ENCODE assay signal across 8 cellular contexts in the genomic region with DNA sequence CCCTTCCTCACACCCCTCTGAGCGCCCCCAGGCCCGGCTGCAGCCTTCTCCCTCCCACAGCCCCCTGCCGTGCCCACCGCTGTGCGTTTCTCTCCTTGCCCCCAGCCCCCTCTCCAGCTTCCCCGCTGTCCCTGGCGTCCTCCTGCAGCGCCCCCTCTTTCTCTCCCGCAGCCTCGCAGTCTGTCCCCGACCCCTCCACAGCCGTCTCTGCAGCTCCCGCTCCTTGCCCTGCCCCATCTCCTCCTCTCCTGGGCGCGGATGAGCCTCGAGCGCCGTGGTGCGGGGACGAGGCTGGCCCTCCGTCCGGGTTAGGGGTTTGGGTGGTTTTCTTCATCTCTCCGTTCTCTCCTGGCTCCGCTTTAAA. TPM values are rescaled to one million over a fixed set of nuclear protein-coding genes. Genes with fewer than 3 reads are reported as not detected.
DNase-seq lines count a peak whose midpoint lies in the region; ATAC-seq and TF ChIP-seq lines count a peak whose summit lies in the region.

No MANE protein-coding gene starts in this region.

- no peaks in the 10 kb centered on the region for H3K9me3 ChIP-seq in cardiac muscle cell (ENCODE audit: low read depth)
- H3K9me3 ChIP-seq in psoas muscle: no peaks in the 10 kb centered on the region

- H3K4me3 ChIP-seq in cardiac muscle cell (peak overlapping the region; percentile 89), epithelial cell of proximal tubule (ENCODE audit: low read depth, low read length) (peak overlapping the region; percentile 89), psoas muscle (peak overlapping the region; percentile 75)

- POLR2A ChIA-PET in RWPE1 (lab: Yijun Ruan, JAX; ENCODE audit: low non-redundant PET): no interaction called here

- peak overlapping the region; percentile 93 for H3K27ac ChIP-seq in cardiac muscle cell
- H3K27ac ChIP-seq in RWPE1: peak overlapping the region; percentile 97
- no peak overlapping the region for H3K27ac ChIP-seq in psoas muscle

- peak; percentile 23 for TF ChIP-seq CTCF in cardiac muscle cell (IDR thresholded peaks at IDR 0.05; ENCODE audit: low read depth, low read length)
- no peak for TF ChIP-seq CTCF in RWPE1 (conservative IDR thresholded peaks at IDR 0.05; ENCODE audit: low read depth)
- TF ChIP-seq CTCF in epithelial cell of proximal tubule (conservative IDR thresholded peaks at IDR 0.05; ENCODE audit: low read depth, low read length): peak; percentile 33
- no peak for TF ChIP-seq CTCF in psoas muscle (IDR thresholded peaks at IDR 0.05)

- CTCF ChIA-PET in RWPE1 (lab: Yijun Ruan, JAX): interaction anchor here (0.6 kb wide), 1 partner anchor 132 kb away, joined by 3 read pairs; a partner anchor contains a TSS

- ATAC-seq in Right ventricle myocardium inferior (no peak), psoas muscle (no peak), GM18907 (IDR thresholded peaks at IDR 0.05; ENCODE audit: unreplicated experiment) (no peak)

- intact Hi-C loops in Right ventricle myocardium inferior (cut with DNase I): loop anchor here (5.0 kb wide), 1 partner anchor 38 kb away; no protein-coding TSS in a partner anchor
- intact Hi-C loops in psoas muscle (cut with DNase I): loop anchor here in 1 of 2 donors (5.0 kb wide), 1 partner anchor 42 kb away; a partner anchor contains a TSS

- WGBS in psoas muscle, 3 donors: 2 to 7% (median 5%) methylated on average over 23 to 24 of the region's 24 CpGs

- H3K4me1 ChIP-seq in cardiac muscle cell (ENCODE audit: low read depth): no peaks in the 10 kb centered on the region
- peaks cover 12% of the 10 kb centered on the region for H3K4me1 ChIP-seq in psoas muscle

- DNase-seq in cardiac muscle cell (ENCODE audit: low read depth in 1 of 2, low spot score in 1 of 2): peak in 1 of 2 donors; percentile 39
- DNase-seq in Right ventricle myocardium inferior (ENCODE audit: missing footprints): no peak
- no peak for DNase-seq in RWPE1 (ENCODE audit: low spot score)
- DNase-seq in epithelial cell of proximal tubule (ENCODE audit: low read depth): no peak
- no peak for DNase-seq in psoas muscle
- DNase-seq in DMS153 (lab: John Stamatoyannopoulos, UW): no peak
- no peak for DNase-seq in mucosa of gallbladder (ENCODE audit: low spot score)

- H3K27me3 ChIP-seq in cardiac muscle cell: no peaks in the 10 kb centered on the region
- peaks cover 0 to 6% (median 0%) of the 10 kb centered on the region in 3 donors for H3K27me3 ChIP-seq in psoas muscle (ENCODE audit: insufficient read depth in 3 of 3, low read length in 2 of 3)

- peaks cover 21% of the 10 kb centered on the region for H3K36me3 ChIP-seq in cardiac muscle cell
- peaks cover 0 to 19% of the 10 kb centered on the region in 2 donors for H3K36me3 ChIP-seq in psoas muscle (ENCODE audit: insufficient read depth in 1 of 2, low read depth in 1 of 2)

RNA-seq across cellular contexts. Expression of a gene that starts 1.1 kb away (rescaled TPM):
- total RNA-seq in cardiac muscle cell (58.9 and 82.4 TPM in 2 replicates), Right ventricle myocardium inferior (6.2 TPM), epithelial cell of proximal tubule (5.1 and 18.5 TPM in 2 replicates), psoas muscle (1 to 10 TPM; 3.9 to 5.7 (median 4.6) TPM), mucosa of gallbladder (24.9 TPM)
- polyA plus RNA-seq in cardiac muscle cell (63.5 and 81.7 TPM in 2 replicates), psoas muscle (1 to 10 TPM; 1.8 to 2.6 (median 2.4) TPM)

RNA-seq across cellular contexts. Expression of a gene that starts 13.8 kb away (rescaled TPM):
- total RNA-seq in cardiac muscle cell: not detected in 2 replicates
- 0.06 and 0.17 TPM in 2 replicates for polyA plus RNA-seq in cardiac muscle cell
- total RNA-seq in Right ventricle myocardium inferior: not detected
- 0.23 TPM in 1 of 2 replicates, not detected in the other for total RNA-seq in epithelial cell of proximal tubule
- total RNA-seq in psoas muscle: not detected
- polyA plus RNA-seq in psoas muscle: under 1 TPM in 1 of 3 donors, not detected in 2; 0.04 TPM
- not detected for total RNA-seq in mucosa of gallbladder

RNA-seq across cellular contexts. Expression of a gene that starts 15.6 kb away (rescaled TPM):
- total RNA-seq in cardiac muscle cell (not detected in 2 replicates), Right ventricle myocardium inferior (1.2 TPM), epithelial cell of proximal tubule (not detected in 2 replicates), psoas muscle (1 to 10 TPM in 1 of 4 donors, under 1 TPM in 3; 0.38 to 1.1 (median 0.57) TPM), mucosa of gallbladder (10.1 TPM)
- polyA plus RNA-seq in cardiac muscle cell (not detected in 2 replicates), psoas muscle (under 1 TPM; 0.08 to 0.30 (median 0.23) TPM)

RNA-seq across cellular contexts. Expression of a gene that starts 22.3 kb away (rescaled TPM):
- total RNA-seq in cardiac muscle cell (not detected in 2 replicates), Right ventricle myocardium inferior (not detected), epithelial cell of proximal tubule (not detected in 2 replicates), psoas muscle (not detected), mucosa of gallbladder (not detected)
- polyA plus RNA-seq in cardiac muscle cell (not detected in 2 replicates), psoas muscle (not detected)

RNA-seq across cellular contexts. Expression of a gene that starts 29.5 kb away (rescaled TPM):
- 0.12 and 0.49 TPM in 2 replicates for total RNA-seq in cardiac muscle cell
- 0.72 TPM in 1 of 2 replicates, not detected in the other for polyA plus RNA-seq in cardiac muscle cell
- not detected for total RNA-seq in Right ventricle myocardium inferior
- 31.0 and 42.8 TPM in 2 replicates for total RNA-seq in epithelial cell of proximal tubule
- not detected for total RNA-seq in psoas muscle
- polyA plus RNA-seq in psoas muscle: under 1 TPM in 1 of 3 donors, not detected in 2; 0.06 TPM
- 0.69 TPM for total RNA-seq in mucosa of gallbladder

Comparison
In these comparisons a context has a peak if more than half of its experiments do, and no peak if none do; other contexts are left out.
1. CTCF ChIP-seq: peak in cardiac muscle cell (single experiment) and epithelial cell of proximal tubule (single experiment); none in RWPE1 (single experiment) and psoas muscle (single experiment).
2. Peak in every context shown above with its lines, with median percentiles within 50 percentile points of each other: H3K4me3 ChIP-seq.